Comparison of ENCODE assay signal across 15 cellular contexts in genomic region chr1:197782719-197783328, GRCh38. TPM values are rescaled to one million over a fixed set of nuclear protein-coding genes. Genes with fewer than 3 reads are reported as not detected.
DNase-seq lines count a peak whose midpoint lies in the region; ATAC-seq and TF ChIP-seq lines count a peak whose summit lies in the region.
"Had no signal": no experiment of that assay in that cellular context is flagged by ENCODE, and none has a peak within 500 bp of the region (broad histone marks: within the 10 kb centered on the region; RNA-seq: fewer than 3 reads in every experiment).

No MANE protein-coding gene starts in this region.

- H3K18ac ChIP-seq in mesenchymal stem cell (ENCODE audit: low read depth in 1 of 2, low read length in 2 of 2) = no peak overlapping the region

- H3K4me1 ChIP-seq in right atrium auricular region = no peaks in the 10 kb centered on the region
- no peaks in the 10 kb centered on the region for H3K4me1 ChIP-seq in breast epithelium
- no peaks in the 10 kb centered on the region for H3K4me1 ChIP-seq in mesenchymal stem cell (ENCODE audit: control insufficient read depth, insufficient read depth, low read depth, low read length)
- H3K4me1 ChIP-seq in vagina = no peaks in the 10 kb centered on the region

- peak; percentile 19 to 59 for ATAC-seq in left cardiac atrium
- no peak for ATAC-seq in stimulated activated naive CD8-positive, alpha-beta T cell treated with anti-CD3 and anti-CD28 coated beads, Interleukin-15, amount 100 ng/mL, for 72 hours
- ATAC-seq: natural killer cell treated with Interleukin-12 subunit alpha and Interleukin-12 subunit beta and Interleukin-15 and Interleukin-18, amount 100 ng/mL, for 72 hours had no signal

- peak overlapping the region; percentile 5 for H3K9ac ChIP-seq in mesenchymal stem cell (ENCODE audit: low read length)

- 100% methylated on average over 3 of the region's 3 CpGs for WGBS in mesenchymal stem cell

- H3K4me3 Mint-ChIP-seq in stimulated activated naive CD8-positive, alpha-beta T cell treated with anti-CD3 and anti-CD28 coated beads, Interleukin-15, amount 100 ng/mL, for 72 hours = no peak overlapping the region
- H3K4me3 Mint-ChIP-seq: activated CD4-positive, alpha-beta memory T cell treated with anti-CD3 and anti-CD28 coated beads, Interleukin-2, amount 10 ng/mL, durations not matched to agents 7 days and 5 days; activated T-helper 1 cell treated with anti-CD3 and anti-CD28 coated beads, Interleukin-12 subunit alpha, Interleukin-12 subunit beta, Interleukin-2, Interleukin-4 antibody, amounts not matched to agents 30 ng/mL and 10 ng/mL and 1 ng/mL, durations not matched to agents 14 hours and 24 hours and 36 hours; natural killer cell treated with Interleukin-12 subunit alpha and Interleukin-12 subunit beta and Interleukin-15 and Interleukin-18, amount 100 ng/mL, for 72 hours had no signal

- no peak overlapping the region for H4K8ac ChIP-seq in mesenchymal stem cell (ENCODE audit: low read length)

- TF ChIP-seq CTCF in right atrium auricular region (IDR thresholded peaks at IDR 0.05) (no peak), breast epithelium (IDR thresholded peaks at IDR 0.05) (no peak), vagina (IDR thresholded peaks at IDR 0.05) (no peak)

- intact Hi-C loops in left cardiac atrium (cut with DNase I) = no loop called here
- intact Hi-C loops in breast epithelium (cut with DNase I; ENCODE audit: low total_unique reads) = no loop called here
- intact Hi-C loops in vagina (cut with DNase I) = no loop called here

- H3K9me3 ChIP-seq in right atrium auricular region = no peaks in the 10 kb centered on the region
- H3K9me3 ChIP-seq in breast epithelium = no peaks in the 10 kb centered on the region
- no peaks in the 10 kb centered on the region for H3K9me3 ChIP-seq in mesenchymal stem cell (ENCODE audit: control insufficient read depth, low read length)
- no peaks in the 10 kb centered on the region for H3K9me3 ChIP-seq in vagina
- H3K9me3 ChIP-seq: thoracic aorta had no signal

- H3K4me1 Mint-ChIP-seq in stimulated activated naive CD8-positive, alpha-beta T cell treated with anti-CD3 and anti-CD28 coated beads, Interleukin-15, amount 100 ng/mL, for 72 hours = peaks cover 17% of the 10 kb centered on the region

- H3K4me3 ChIP-seq in right atrium auricular region (no peak overlapping the region), breast epithelium (no peak overlapping the region), mesenchymal stem cell (ENCODE audit: insufficient read depth in 1 of 2, low read depth in 1 of 2, low read length in 2 of 2) (no peak overlapping the region), vagina (no peak overlapping the region)
- H3K4me3 ChIP-seq: heart left ventricle, thoracic aorta had no signal

- no peak overlapping the region for H2AFZ ChIP-seq in mesenchymal stem cell (ENCODE audit: low read depth, low read length)

- H3K9me3 Mint-ChIP-seq in stimulated activated naive CD8-positive, alpha-beta T cell treated with anti-CD3 and anti-CD28 coated beads, Interleukin-15, amount 100 ng/mL, for 72 hours = peaks cover 0 to 5% of the 10 kb centered on the region in 2 donors
- H3K9me3 Mint-ChIP-seq: activated CD4-positive, alpha-beta memory T cell treated with anti-CD3 and anti-CD28 coated beads, Interleukin-2, amount 10 ng/mL, durations not matched to agents 7 days and 5 days; activated T-helper 1 cell treated with anti-CD3 and anti-CD28 coated beads, Interleukin-12 subunit alpha, Interleukin-12 subunit beta, Interleukin-2, Interleukin-4 antibody, amounts not matched to agents 30 ng/mL and 10 ng/mL and 1 ng/mL, durations not matched to agents 14 hours and 24 hours and 36 hours; natural killer cell treated with Interleukin-12 subunit alpha and Interleukin-12 subunit beta and Interleukin-15 and Interleukin-18, amount 100 ng/mL, for 72 hours had no signal

- H3K14ac ChIP-seq in mesenchymal stem cell (ENCODE audit: low read length in 2 of 2) = no peak overlapping the region

- H3K4me2 ChIP-seq in mesenchymal stem cell (ENCODE audit: low read length, poor library complexity, severe bottlenecking) = no peak overlapping the region

- no peak overlapping the region for H3K4ac ChIP-seq in mesenchymal stem cell (ENCODE audit: low read depth in 1 of 2, low read length in 2 of 2)

- H3K27me3 ChIP-seq in right atrium auricular region (no peaks in the 10 kb centered on the region), breast epithelium (no peaks in the 10 kb centered on the region), mesenchymal stem cell (ENCODE audit: control insufficient read depth in 1 of 2, insufficient read depth in 1 of 2, low read length in 2 of 2) (no peaks in the 10 kb centered on the region), vagina (no peaks in the 10 kb centered on the region)
- H3K27me3 ChIP-seq: heart left ventricle had no signal

- no peak for DNase-seq in left cardiac atrium
- no peak for DNase-seq in right atrium auricular region (ENCODE audit: low spot score)
- no peak for DNase-seq in breast epithelium (ENCODE audit: low spot score in 2 of 2)
- peak; percentile 17 for DNase-seq in mesenchymal stem cell
- DNase-seq in vagina (ENCODE audit: extremely low spot score in 2 of 2) = no peak
- DNase-seq in NCI-H510A treated with DMSO at 0.1 percent for 48 hours (lab: John Stamatoyannopoulos, UW) = no peak
- DNase-seq in stimulated activated naive CD8-positive, alpha-beta T cell treated with anti-CD3 and anti-CD28 coated beads, Interleukin-15, amount 100 ng/mL, for 72 hours = no peak
- DNase-seq in activated CD4-positive, alpha-beta T cell treated with anti-CD3 and anti-CD28 coated beads, Interleukin-2, amount 50 U/mL, for 4 hours = no peak
- DNase-seq: activated CD4-positive, alpha-beta memory T cell treated with anti-CD3 and anti-CD28 coated beads, Interleukin-2, amount 10 ng/mL, durations not matched to agents 7 days and 5 days; cerebellar nuclear complex; heart left ventricle; NCI-H2171 had no signal

- TF ChIP-seq POLR2A in breast epithelium (IDR thresholded peaks at IDR 0.05) (no peak), vagina (IDR thresholded peaks at IDR 0.05) (no peak)

- no peaks in the 10 kb centered on the region for H3K36me3 ChIP-seq in right atrium auricular region
- H3K36me3 ChIP-seq in breast epithelium = no peaks in the 10 kb centered on the region
- no peaks in the 10 kb centered on the region for H3K36me3 ChIP-seq in mesenchymal stem cell (ENCODE audit: control insufficient read depth in 1 of 2, insufficient read depth in 2 of 2, low read depth in 1 of 2, low read length in 2 of 2)
- H3K36me3 ChIP-seq in vagina = no peaks in the 10 kb centered on the region
- H3K36me3 ChIP-seq: heart left ventricle, thoracic aorta had no signal

- no peak overlapping the region for H2BK120ac ChIP-seq in mesenchymal stem cell (ENCODE audit: low read depth, low read length)

- H2BK5ac ChIP-seq in mesenchymal stem cell (ENCODE audit: low read depth, low read length, poor library complexity, severe bottlenecking) = no peak overlapping the region

- no peak overlapping the region for H3K27ac Mint-ChIP-seq in stimulated activated naive CD8-positive, alpha-beta T cell treated with anti-CD3 and anti-CD28 coated beads, Interleukin-15, amount 100 ng/mL, for 72 hours
- H3K27ac Mint-ChIP-seq: activated CD4-positive, alpha-beta memory T cell treated with anti-CD3 and anti-CD28 coated beads, Interleukin-2, amount 10 ng/mL, durations not matched to agents 7 days and 5 days; activated T-helper 1 cell treated with anti-CD3 and anti-CD28 coated beads, Interleukin-12 subunit alpha, Interleukin-12 subunit beta, Interleukin-2, Interleukin-4 antibody, amounts not matched to agents 30 ng/mL and 10 ng/mL and 1 ng/mL, durations not matched to agents 14 hours and 24 hours and 36 hours had no signal

- no peak overlapping the region for H2AK5ac ChIP-seq in mesenchymal stem cell (ENCODE audit: low read length, severe bottlenecking)

- H3K27ac ChIP-seq in right atrium auricular region (peak overlapping the region in 1 of 2 donors; percentile 11), breast epithelium (peak overlapping the region; percentile 41 to 55), mesenchymal stem cell (ENCODE audit: low read length, poor library complexity, severe bottlenecking) (no peak overlapping the region), vagina (peak overlapping the region; percentile 0)
- H3K27ac ChIP-seq: thoracic aorta had no signal

- no peak overlapping the region for H4K91ac ChIP-seq in mesenchymal stem cell (ENCODE audit: low read length)

- no peak overlapping the region for H2BK12ac ChIP-seq in mesenchymal stem cell (ENCODE audit: low read length in 2 of 2)

- no peaks in the 10 kb centered on the region for H3K27me3 Mint-ChIP-seq in stimulated activated naive CD8-positive, alpha-beta T cell treated with anti-CD3 and anti-CD28 coated beads, Interleukin-15, amount 100 ng/mL, for 72 hours
- H3K27me3 Mint-ChIP-seq: activated CD4-positive, alpha-beta memory T cell treated with anti-CD3 and anti-CD28 coated beads, Interleukin-2, amount 10 ng/mL, durations not matched to agents 7 days and 5 days; natural killer cell treated with Interleukin-12 subunit alpha and Interleukin-12 subunit beta and Interleukin-15 and Interleukin-18, amount 100 ng/mL, for 72 hours had no signal

- no peak overlapping the region for H3K23ac ChIP-seq in mesenchymal stem cell (ENCODE audit: low read length in 2 of 2)

- no peak overlapping the region for H2BK15ac ChIP-seq in mesenchymal stem cell (ENCODE audit: low read depth, poor library complexity, severe bottlenecking)

- no peaks in the 10 kb centered on the region for H3K79me1 ChIP-seq in mesenchymal stem cell (replicated peaks; ENCODE audit: low read length, poor library complexity, severe bottlenecking)

RNA-seq across cellular contexts. Expression of gene DENND1B, which starts 7.5 kb away (rescaled TPM):
- total RNA-seq in left cardiac atrium (10 to 100 TPM; 17.1 to 22.5 TPM), right atrium auricular region (10 to 100 TPM; 11.8 to 16.0 TPM), breast epithelium (10 to 100 TPM; 10.1 to 54.7 (median 29.8) TPM), vagina (17.2 TPM)
- 3.0 TPM for polyA plus RNA-seq in mesenchymal stem cell (2013, experiment 1 of 2)
- polyA plus RNA-seq in mesenchymal stem cell (2013, experiment 2 of 2) = 3.4 TPM
